11 cellular contexts compared by ENCODE assay signal in genomic region chr4:39348371-39349265, GRCh38. TPM values are rescaled to one million over a fixed set of nuclear protein-coding genes. Genes with fewer than 3 reads are reported as not detected.
A peak's percentile ranks its signal among the peaks of the same experiment; 100 is the strongest.
DNase-seq lines count a peak whose midpoint lies in the region; ATAC-seq and TF ChIP-seq lines count a peak whose summit lies in the region.
"Had no signal": no experiment of that assay in that cellular context is flagged by ENCODE, and none has a peak within 500 bp of the region (broad histone marks: within the 10 kb centered on the region; RNA-seq: fewer than 3 reads in every experiment).

No MANE protein-coding gene starts in this region.

- no peak overlapping the region for H3K9ac ChIP-seq in skeletal muscle satellite cell (ENCODE audit: low read depth, low read length)

- no peak overlapping the region for H3K4me3 Mint-ChIP-seq in activated CD4-positive, alpha-beta T cell treated with anti-CD3 and anti-CD28 coated beads for 36 hours
- H3K4me3 Mint-ChIP-seq: nephron had no signal

- no peak for TF ChIP-seq CTCF in left lung (IDR thresholded peaks at IDR 0.05)

- peaks cover 12% of the 10 kb centered on the region for H3K4me1 ChIP-seq in skeletal muscle satellite cell (ENCODE audit: control insufficient read depth, insufficient read depth, low read length)
- peaks cover 0 to 14% of the 10 kb centered on the region in 2 donors for H3K4me1 ChIP-seq in left lung

- H3K36me3 ChIP-seq in skeletal muscle satellite cell (ENCODE audit: insufficient read depth, low read length) (peaks cover 23% of the 10 kb centered on the region), left lung (peaks cover 0 to 29% of the 10 kb centered on the region in 2 donors)

- H3K4me1 Mint-ChIP-seq in activated CD4-positive, alpha-beta T cell treated with anti-CD3 and anti-CD28 coated beads for 36 hours: peaks cover 61% of the 10 kb centered on the region

- no peak overlapping the region for H3K27ac ChIP-seq in left lung
- H3K27ac ChIP-seq: suprapubic skin had no signal

- POLR2A ChIA-PET in activated CD4-positive, alpha-beta T cell treated with anti-CD3 and anti-CD28 coated beads for 36 hours (lab: Charles Lee): no interaction called here

- CTCF ChIA-PET in activated CD4-positive, alpha-beta T cell treated with anti-CD3 and anti-CD28 coated beads for 36 hours (lab: Charles Lee): no interaction called here

- H3K36me3 Mint-ChIP-seq in activated CD4-positive, alpha-beta T cell treated with anti-CD3 and anti-CD28 coated beads for 36 hours (ENCODE audit: low read depth): peaks cover 48% of the 10 kb centered on the region

- H3K4me2 ChIP-seq in skeletal muscle satellite cell (ENCODE audit: low read length): peak overlapping the region; percentile 31

- H3K9me3 Mint-ChIP-seq in activated CD4-positive, alpha-beta T cell treated with anti-CD3 and anti-CD28 coated beads for 36 hours (ENCODE audit: low read depth): peaks cover 6% of the 10 kb centered on the region

- no peak overlapping the region for H3K4me3 ChIP-seq in skeletal muscle satellite cell (ENCODE audit: low read length)
- no peak overlapping the region for H3K4me3 ChIP-seq in left lung
- H3K4me3 ChIP-seq: suprapubic skin had no signal

- H3K27ac Mint-ChIP-seq in activated CD4-positive, alpha-beta T cell treated with anti-CD3 and anti-CD28 coated beads for 36 hours: peak overlapping the region; percentile 56
- H3K27ac Mint-ChIP-seq: nephron had no signal

- H3K9me3 ChIP-seq in skeletal muscle satellite cell (replicated peaks; ENCODE audit: low read length): no peaks in the 10 kb centered on the region
- no peaks in the 10 kb centered on the region for H3K9me3 ChIP-seq in left lung
- H3K9me3 ChIP-seq: suprapubic skin had no signal

- H3K27me3 Mint-ChIP-seq in activated CD4-positive, alpha-beta T cell treated with anti-CD3 and anti-CD28 coated beads for 36 hours: no peaks in the 10 kb centered on the region

- ATAC-seq in activated CD4-positive, alpha-beta T cell treated with anti-CD3 and anti-CD28 coated beads for 36 hours: no peak
- ATAC-seq in left lung: no peak
- no peak for ATAC-seq in HG02763 (IDR thresholded peaks at IDR 0.05; ENCODE audit: unreplicated experiment)

- DNase-seq in activated CD4-positive, alpha-beta T cell treated with anti-CD3 and anti-CD28 coated beads for 36 hours: peak; percentile 49
- DNase-seq in activated CD4-positive, alpha-beta T cell treated with anti-CD3 and anti-CD28 coated beads for 4 hours: no peak
- DNase-seq in M059J (ENCODE audit: low read depth) (peak; percentile 65), amniotic stem cell (lab: John Stamatoyannopoulos, UW) (peak; percentile 20), left lung (no peak), DMS79 (lab: John Stamatoyannopoulos, UW) (no peak)
- DNase-seq: stimulated activated CD4-positive, alpha-beta T cell treated with anti-CD3 and anti-CD28 coated beads, Interleukin-1b, Interleukin-23, amount 100 ng/mL, for 48 hours had no signal

- H3K27me3 ChIP-seq in skeletal muscle satellite cell (ENCODE audit: control insufficient read depth, insufficient read depth, low read length): no peaks in the 10 kb centered on the region
- H3K27me3 ChIP-seq in left lung: no peaks in the 10 kb centered on the region
- H3K27me3 ChIP-seq: suprapubic skin had no signal

- intact Hi-C loops in activated CD4-positive, alpha-beta T cell treated with anti-CD3 and anti-CD28 coated beads for 36 hours (cut with DNase I, micrococcal nuclease): no loop called here
- intact Hi-C loops in left lung (cut with DNase I): no loop called here

RNA-seq across cellular contexts. Expression of gene RFC1, which starts 17.5 kb away (rescaled TPM):
- total RNA-seq in activated CD4-positive, alpha-beta T cell treated with anti-CD3 and anti-CD28 coated beads for 36 hours: 100 to 1,000 TPM; 112 to 216 TPM
- total RNA-seq in M059J (2014; rRNA removed; shearing (Covaris generic)): 38.3 and 72.9 TPM in 2 replicates
- total RNA-seq in skeletal muscle satellite cell (2012; rRNA removed): 32.8 and 34.2 TPM in 2 replicates
- 10 to 100 TPM; 40.8 to 50.4 TPM for total RNA-seq in left lung

RNA-seq across cellular contexts. Expression of gene KLB, which starts 58.1 kb away (rescaled TPM):
- total RNA-seq in activated CD4-positive, alpha-beta T cell treated with anti-CD3 and anti-CD28 coated beads for 36 hours: not detected
- total RNA-seq in M059J (2014; rRNA removed; shearing (Covaris generic)): not detected in 2 replicates
- not detected in 2 replicates for total RNA-seq in skeletal muscle satellite cell (2012; rRNA removed)
- 1 to 10 TPM in 1 of 2 donors, under 1 TPM in 1; 0.34 to 2.2 TPM for total RNA-seq in left lung

Comparison
In these comparisons a context has a peak if more than half of its experiments do, and no peak if none do; other contexts are left out.
1. DNase-seq: peak in activated CD4-positive, alpha-beta T cell treated with anti-CD3 and anti-CD28 coated beads for 36 hours (single experiment), M059J (single experiment) and amniotic stem cell (single experiment); none in activated CD4-positive, alpha-beta T cell treated with anti-CD3 and anti-CD28 coated beads for 4 hours (0 of 2), left lung (0 of 2) and DMS79 (single experiment).